ENCODE assay signal across 10 cellular contexts in genomic region chr18:55319517-55319905, GRCh38.
DNase-seq lines count a peak whose midpoint lies in the region; TF ChIP-seq lines count a peak whose summit lies in the region.
"Had no signal": no experiment of that assay in that cellular context is flagged by ENCODE, and none has a peak within 500 bp of the region (broad histone marks: within the 10 kb centered on the region; RNA-seq: fewer than 3 reads in every experiment).

No MANE protein-coding gene starts in this region.

- peak overlapping the region; percentile 75 for H3K27ac Mint-ChIP-seq in HFFc6
- H3K27ac Mint-ChIP-seq in neural crest cell (ENCODE audit: unreplicated experiment), result no peak overlapping the region

- H3K9me3 ChIP-seq in AG04450 (ENCODE audit: control insufficient read depth, insufficient read depth, low read length), result no peaks in the 10 kb centered on the region

- CTCF ChIA-PET in AG04450 (lab: Charles Lee), result interaction anchor here (1.0 to 2.5 kb wide), 3 partner anchors 25 to 96 kb away, joined by 4 to 19 read pairs (median 6); no protein-coding TSS in a partner anchor

- H3K4me1 Mint-ChIP-seq in HFFc6 (ENCODE audit: low read depth) (peaks cover 73% of the 10 kb centered on the region), neural crest cell (peaks cover 66% of the 10 kb centered on the region)

- H3K27me3 ChIP-seq in AG04450 (ENCODE audit: control insufficient read depth, insufficient read depth, low read length), result no peaks in the 10 kb centered on the region

- POLR2A ChIA-PET in AG04450 (lab: Yijun Ruan, JAX), result interaction anchor here (0.7 kb wide), 1 partner anchor 607 kb away, joined by 5 read pairs; no protein-coding TSS in a partner anchor

- H3K27ac ChIP-seq in AG04450 (ENCODE audit: low read depth, low read length) (peak overlapping the region; percentile 49), cingulate gyrus (ENCODE audit: low read depth, low read length) (peak overlapping the region; percentile 98)

- no peaks in the 10 kb centered on the region for H3K36me3 Mint-ChIP-seq in HFFc6 (ENCODE audit: low read depth)
- H3K36me3 Mint-ChIP-seq in neural crest cell (ENCODE audit: low read depth), result no peaks in the 10 kb centered on the region

- DNase-seq in AG04450 (ENCODE audit: low read depth, low spot score) (no peak), HFFc6 (peak; percentile 61), neural crest cell (ENCODE audit: low read depth, low spot score) (no peak), ureter (ENCODE audit: low spot score) (no peak), NCI-H128 (lab: John Stamatoyannopoulos, UW; ENCODE audit: unreplicated experiment) (no peak), T-helper 1 cell (no peak)
- no peak for DNase-seq in activated CD4-positive, CD25-positive, alpha-beta regulatory T cell (lab: John Stamatoyannopoulos, UW)
- DNase-seq: activated CD4-positive, alpha-beta T cell treated with anti-CD3 and anti-CD28 coated beads for 4 hours; DMS79 treated with DMSO at 0.1 percent for 48 hours had no signal

- peaks cover 4% of the 10 kb centered on the region for H3K27me3 Mint-ChIP-seq in HFFc6 (ENCODE audit: insufficient read depth)
- H3K27me3 Mint-ChIP-seq in neural crest cell (ENCODE audit: low read depth), result peaks cover 6% of the 10 kb centered on the region

- no peak for TF ChIP-seq CTCF in AG04450 (IDR thresholded peaks at IDR 0.05; ENCODE audit: low read depth, low read length)
- TF ChIP-seq CTCF in HFFc6 (IDR thresholded peaks at IDR 0.05), result no peak
- no peak for TF ChIP-seq CTCF in neural crest cell (conservative IDR thresholded peaks at IDR 0.05)

- no peaks in the 10 kb centered on the region for H3K9me3 Mint-ChIP-seq in HFFc6
- no peaks in the 10 kb centered on the region for H3K9me3 Mint-ChIP-seq in neural crest cell

- peak overlapping the region; percentile 23; the same call in 1 of the 2 replicates for H3K4me3 ChIP-seq in AG04450 (ENCODE audit: low read depth, low read length)

- H3K4me3 Mint-ChIP-seq in HFFc6 (peak overlapping the region; percentile 92), neural crest cell (peak overlapping the region; percentile 41)
